ENCODE assay signal across 11 cellular contexts in genomic region chr2:39068757-39069515, GRCh38.
DNase-seq lines count a peak whose midpoint lies in the region; ATAC-seq and TF ChIP-seq lines count a peak whose summit lies in the region.
"Had no signal": no experiment of that assay in that cellular context is flagged by ENCODE, and none has a peak within 500 bp of the region (broad histone marks: within the 10 kb centered on the region; RNA-seq: fewer than 3 reads in every experiment).

No MANE protein-coding gene starts in this region.

- H3K4me1 Mint-ChIP-seq in stimulated activated naive CD8-positive, alpha-beta T cell treated with anti-CD3 and anti-CD28 coated beads, Interleukin-15, amount 100 ng/mL, for 72 hours, result peaks cover 34% of the 10 kb centered on the region

- ATAC-seq in stimulated activated naive CD8-positive, alpha-beta T cell treated with anti-CD3 and anti-CD28 coated beads, Interleukin-15, Interleukin-2, amounts not matched to agents 100 U/mL and 50 U/mL, for 24 hours, result peak; percentile 76
- no peak for ATAC-seq in stimulated activated naive CD8-positive, alpha-beta T cell treated with anti-CD3 and anti-CD28 coated beads, Interleukin-15, amount 100 ng/mL, for 72 hours
- ATAC-seq in GM19467 (IDR thresholded peaks at IDR 0.05; ENCODE audit: unreplicated experiment), result no peak
- ATAC-seq in GM21381 (IDR thresholded peaks at IDR 0.05; ENCODE audit: unreplicated experiment), result no peak
- ATAC-seq in HG03025 (IDR thresholded peaks at IDR 0.05; ENCODE audit: low FRiP score, unreplicated experiment), result no peak
- ATAC-seq: mucosa of descending colon had no signal

- H3K4me3 Mint-ChIP-seq in stimulated activated naive CD8-positive, alpha-beta T cell treated with anti-CD3 and anti-CD28 coated beads, Interleukin-15, amount 100 ng/mL, for 72 hours, result no peak overlapping the region

- H3K27ac Mint-ChIP-seq in stimulated activated naive CD8-positive, alpha-beta T cell treated with anti-CD3 and anti-CD28 coated beads, Interleukin-15, amount 100 ng/mL, for 72 hours, result peak overlapping the region in 1 of 2 donors; percentile 85

- TF ChIP-seq POLR2A in erythroblast (IDR thresholded peaks at IDR 0.05; ENCODE audit: low read length), result no peak

- H3K27me3 Mint-ChIP-seq in stimulated activated naive CD8-positive, alpha-beta T cell treated with anti-CD3 and anti-CD28 coated beads, Interleukin-15, amount 100 ng/mL, for 72 hours, result no peaks in the 10 kb centered on the region

- H3K9me3 Mint-ChIP-seq in stimulated activated naive CD8-positive, alpha-beta T cell treated with anti-CD3 and anti-CD28 coated beads, Interleukin-15, amount 100 ng/mL, for 72 hours, result no peaks in the 10 kb centered on the region

- no peak for DNase-seq in stimulated activated naive CD8-positive, alpha-beta T cell treated with anti-CD3 and anti-CD28 coated beads, Interleukin-15, Interleukin-2, amounts not matched to agents 100 U/mL and 50 U/mL, for 24 hours
- DNase-seq in stimulated activated naive CD8-positive, alpha-beta T cell treated with anti-CD3 and anti-CD28 coated beads, Interleukin-15, amount 100 ng/mL, for 72 hours, result no peak
- DNase-seq in activated CD4-positive, alpha-beta T cell treated with anti-CD3 and anti-CD28 coated beads, Interleukin-2, amount 50 U/mL, for 1 hour, result peak; percentile 4
- DNase-seq in erythroblast (lab: John Stamatoyannopoulos, UW) (peak; percentile 3 to 7), NCI-H446 treated with DMSO at 0.1 percent for 48 hours (lab: John Stamatoyannopoulos, UW) (no peak)
- DNase-seq: activated gamma-delta T cell treated with Interleukin-2 at 50 U/mL for 16 hours, Calu3, mucosa of descending colon had no signal

Comparison
In these comparisons a context has a peak if more than half of its experiments do, and no peak if none do; other contexts are left out.
1. DNase-seq: peak in activated CD4-positive, alpha-beta T cell treated with anti-CD3 and anti-CD28 coated beads, Interleukin-2, amount 50 U/mL, for 1 hour (single experiment) and erythroblast (2 of 2); none in stimulated activated naive CD8-positive, alpha-beta T cell treated with anti-CD3 and anti-CD28 coated beads, Interleukin-15, Interleukin-2, amounts not matched to agents 100 U/mL and 50 U/mL, for 24 hours (single experiment), stimulated activated naive CD8-positive, alpha-beta T cell treated with anti-CD3 and anti-CD28 coated beads, Interleukin-15, amount 100 ng/mL, for 72 hours (0 of 2) and NCI-H446 treated with DMSO at 0.1 percent for 48 hours (single experiment).